Comparison of ENCODE assay signal across 20 cellular contexts in genomic region chr9:98781588-98782383, GRCh38. TPM values are rescaled to one million over a fixed set of nuclear protein-coding genes. Genes with fewer than 3 reads are reported as not detected.
DNase-seq lines count a peak whose midpoint lies in the region; ATAC-seq, FAIRE-seq and TF ChIP-seq lines count a peak whose summit lies in the region.
"Had no signal": no experiment of that assay in that cellular context is flagged by ENCODE, and none has a peak within 500 bp of the region (broad histone marks: within the 10 kb centered on the region; RNA-seq: fewer than 3 reads in every experiment).

No MANE protein-coding gene starts in this region.

- peak overlapping the region; percentile 63 for H3K4me2 ChIP-seq in A549
- H3K4me2 ChIP-seq: KMS-11, SK-N-SH had no signal

- DNase-seq in A549 (ENCODE audit: low read depth in 1 of 2, low spot score in 1 of 2) (peak; percentile 67 to 77), LoVo (ENCODE audit: low spot score) (peak; percentile 92), mucosa of gallbladder (ENCODE audit: low spot score) (peak; percentile 81), NCI-H1105 treated with DMSO at 0.1 percent for 48 hours (lab: John Stamatoyannopoulos, UW) (no peak), NAMALWA (ENCODE audit: low spot score) (no peak), NCI-H1105 (lab: John Stamatoyannopoulos, UW) (no peak)
- DNase-seq in central memory CD8-positive, alpha-beta T cell (ENCODE audit: low spot score in 2 of 2) = no peak
- no peak for DNase-seq in CD4-positive, alpha-beta T cell
- DNase-seq: activated CD4-positive, alpha-beta memory T cell treated with anti-CD3 and anti-CD28 coated beads, Interleukin-2, amount 10 ng/mL, durations not matched to agents 7 days and 5 days; amygdala; cortex of kidney; NCI-H146; occipital lobe; SK-N-SH; stimulated activated naive B cell treated with anti-CD40 and anti-IgM and Interleukin-4, amounts not matched to agents 10 μg/mL and 1 μg/mL and 100 μg/mL, for 72 hours; uterus had no signal

- peak; percentile 56 to 80; a peak in 3 of 6 replicates for ATAC-seq in A549
- ATAC-seq in central memory CD8-positive, alpha-beta T cell (replicated peaks; ENCODE audit: extremely low read depth, poor library complexity, severe bottlenecking) = no peak
- no peak for ATAC-seq in CD4-positive, alpha-beta T cell (ENCODE audit: poor library complexity)
- ATAC-seq: activated T-helper 17 cell treated with anti-CD3 and anti-CD28 coated beads, Interleukin-2, amount 50 U/mL, for 72 hours; stimulated activated naive B cell treated with anti-CD40 and anti-IgM and Interleukin-4, amounts not matched to agents 10 μg/mL and 1 μg/mL and 100 μg/mL, for 72 hours had no signal

- H3K27me3 ChIP-seq in CD4-positive, alpha-beta T cell (ENCODE audit: control insufficient read depth, insufficient read depth, low read length) = no peaks in the 10 kb centered on the region
- H3K27me3 ChIP-seq: uterus had no signal

- no peak for TF ChIP-seq CTCF in A549 (IDR thresholded peaks at IDR 0.05)
- TF ChIP-seq CTCF in CD4-positive, alpha-beta T cell (IDR thresholded peaks at IDR 0.05) = no peak

- H3K4me1 Mint-ChIP-seq in central memory CD8-positive, alpha-beta T cell = peaks cover 5% of the 10 kb centered on the region
- H3K4me1 Mint-ChIP-seq in CD4-positive, alpha-beta T cell (ENCODE audit: low read depth) = no peaks in the 10 kb centered on the region
- H3K4me1 Mint-ChIP-seq: activated CD4-positive, alpha-beta memory T cell treated with anti-CD3 and anti-CD28 coated beads, Interleukin-2, amount 10 ng/mL, durations not matched to agents 7 days and 5 days; activated T-helper 17 cell treated with anti-CD3 and anti-CD28 coated beads, Interleukin-2, amount 50 U/mL, for 72 hours; mesothelial cell of epicardium; stimulated activated naive B cell treated with anti-CD40 and anti-IgM and Interleukin-4, amounts not matched to agents 10 μg/mL and 1 μg/mL and 100 μg/mL, for 72 hours had no signal

- H3K9me3 Mint-ChIP-seq in central memory CD8-positive, alpha-beta T cell = no peaks in the 10 kb centered on the region
- H3K9me3 Mint-ChIP-seq in CD4-positive, alpha-beta T cell = no peaks in the 10 kb centered on the region
- H3K9me3 Mint-ChIP-seq: activated CD4-positive, alpha-beta memory T cell treated with anti-CD3 and anti-CD28 coated beads, Interleukin-2, amount 10 ng/mL, durations not matched to agents 7 days and 5 days; activated T-helper 17 cell treated with anti-CD3 and anti-CD28 coated beads, Interleukin-2, amount 50 U/mL, for 72 hours; mesothelial cell of epicardium; stimulated activated naive B cell treated with anti-CD40 and anti-IgM and Interleukin-4, amounts not matched to agents 10 μg/mL and 1 μg/mL and 100 μg/mL, for 72 hours had no signal

- peak overlapping the region; percentile 63 for H3K27ac Mint-ChIP-seq in central memory CD8-positive, alpha-beta T cell (ENCODE audit: low read depth)
- H3K27ac Mint-ChIP-seq in CD4-positive, alpha-beta T cell = no peak overlapping the region
- H3K27ac Mint-ChIP-seq: activated CD4-positive, alpha-beta memory T cell treated with anti-CD3 and anti-CD28 coated beads, Interleukin-2, amount 10 ng/mL, durations not matched to agents 7 days and 5 days; activated T-helper 17 cell treated with anti-CD3 and anti-CD28 coated beads, Interleukin-2, amount 50 U/mL, for 72 hours; mesothelial cell of epicardium; stimulated activated naive B cell treated with anti-CD40 and anti-IgM and Interleukin-4, amounts not matched to agents 10 μg/mL and 1 μg/mL and 100 μg/mL, for 72 hours had no signal

- WGBS in A549 (ENCODE audit: missing lambda C conversion rate) = 48% methylated on average over 11 of the region's 11 CpGs

- no peak for FAIRE-seq in A549 (lab: Jason Lieb, UNC)
- FAIRE-seq: G401.6 had no signal

- no peak for TF ChIP-seq RAD21 in A549 (conservative IDR thresholded peaks at IDR 0.05 in 1 of 2, IDR thresholded peaks at IDR 0.05 in 1 of 2)

- no peak for TF ChIP-seq EP300 in A549 (IDR thresholded peaks at IDR 0.05)

- H3K4me3 ChIP-seq in A549 = no peak overlapping the region
- H3K4me3 ChIP-seq: uterus had no signal

- intact Hi-C loops in CD4-positive, alpha-beta T cell (cut with DNase I, micrococcal nuclease) = no loop called here

- H3K4me3 Mint-ChIP-seq in central memory CD8-positive, alpha-beta T cell = no peak overlapping the region
- H3K4me3 Mint-ChIP-seq in CD4-positive, alpha-beta T cell = no peak overlapping the region
- H3K4me3 Mint-ChIP-seq: activated CD4-positive, alpha-beta memory T cell treated with anti-CD3 and anti-CD28 coated beads, Interleukin-2, amount 10 ng/mL, durations not matched to agents 7 days and 5 days; activated T-helper 17 cell treated with anti-CD3 and anti-CD28 coated beads, Interleukin-2, amount 50 U/mL, for 72 hours; mesothelial cell of epicardium; stimulated activated naive B cell treated with anti-CD40 and anti-IgM and Interleukin-4, amounts not matched to agents 10 μg/mL and 1 μg/mL and 100 μg/mL, for 72 hours had no signal

- H3K9me3 ChIP-seq in A549 = no peaks in the 10 kb centered on the region
- H3K9me3 ChIP-seq in CD4-positive, alpha-beta T cell (ENCODE audit: control insufficient read depth, low read length) = no peaks in the 10 kb centered on the region
- H3K9me3 ChIP-seq: SK-N-SH, uterus had no signal

- TF ChIP-seq POLR2A in A549 (IDR thresholded peaks at IDR 0.05; ENCODE audit: low read length) = no peak

- peaks cover 7% of the 10 kb centered on the region for H3K36me3 Mint-ChIP-seq in central memory CD8-positive, alpha-beta T cell (ENCODE audit: insufficient read depth)
- peaks cover 38% of the 10 kb centered on the region for H3K36me3 Mint-ChIP-seq in CD4-positive, alpha-beta T cell (ENCODE audit: low read depth)

- peaks cover 22% of the 10 kb centered on the region for H3K4me1 ChIP-seq in A549
- H3K4me1 ChIP-seq: uterus had no signal

- no peaks in the 10 kb centered on the region for H3K27me3 Mint-ChIP-seq in central memory CD8-positive, alpha-beta T cell
- no peaks in the 10 kb centered on the region for H3K27me3 Mint-ChIP-seq in CD4-positive, alpha-beta T cell
- H3K27me3 Mint-ChIP-seq: activated CD4-positive, alpha-beta memory T cell treated with anti-CD3 and anti-CD28 coated beads, Interleukin-2, amount 10 ng/mL, durations not matched to agents 7 days and 5 days; activated T-helper 17 cell treated with anti-CD3 and anti-CD28 coated beads, Interleukin-2, amount 50 U/mL, for 72 hours; stimulated activated naive B cell treated with anti-CD40 and anti-IgM and Interleukin-4, amounts not matched to agents 10 μg/mL and 1 μg/mL and 100 μg/mL, for 72 hours had no signal

- peak overlapping the region; percentile 49 to 55; a peak in 4 of 6 replicates for H3K27ac ChIP-seq in A549
- no peak overlapping the region for H3K27ac ChIP-seq in CD4-positive, alpha-beta T cell (ENCODE audit: low read depth, low read length)
- H3K27ac ChIP-seq: KMS-11, uterus had no signal

- CTCF ChIA-PET in A549 (lab: Yijun Ruan, JAX) = interaction anchor here (1.0 to 10.5 kb wide), 5 partner anchors 7 to 465 kb away, joined by 3 to 146 read pairs (median 12); partner anchors contain the start of gene ANKS6
- CTCF ChIA-PET in CD4-positive, alpha-beta T cell (lab: Charles Lee) = no interaction called here

- POLR2A ChIA-PET in A549 (lab: Yijun Ruan, JAX) = no interaction called here
- POLR2A ChIA-PET in CD4-positive, alpha-beta T cell (lab: Charles Lee) = no interaction called here

TF ChIP-seq in A549, 52 proteins besides CTCF, POLR2A, EP300 and RAD21:
- no peak for TF ChIP-seq RFX5 (IDR thresholded peaks at IDR 0.05)
- no peak for TF ChIP-seq ESRRA (IDR thresholded peaks at IDR 0.05; ENCODE audit: borderline replicate concordance, low read length)
- TF ChIP-seq FOXS1 (CRISPR knock-in tag; IDR thresholded peaks at IDR 0.05) = no peak

RNA-seq across cellular contexts. Expression of gene ANKS6, which starts 14.6 kb away (rescaled TPM):
- polyA plus RNA-seq in A549 (2011; rRNA removed) = 15.2 and 17.7 TPM in 2 replicates
- polyA plus RNA-seq in A549 (2012; cell fraction: cytosol; rRNA removed) = 38.5 and 39.6 TPM in 2 replicates
- polyA plus RNA-seq in A549 (2012; cell fraction: nucleus; rRNA removed) = 58.3 and 75.1 TPM in 2 replicates
- 14.4 to 16.3 TPM (median 14.7 TPM) in 3 replicates for polyA plus RNA-seq in A549 (2017; fragmentation: RNase III; extraction: RNeasy Plus Mini Kit Qiagen cat#74134 plus additional on column Dnase treatment)
- 15.6 and 21.6 TPM in 2 replicates for polyA minus RNA-seq in A549 (2011; rRNA and poly(A)+ RNA removed)
- total RNA-seq in mucosa of gallbladder = 22.6 TPM
- total RNA-seq in CD4-positive, alpha-beta T cell = 10 to 100 TPM; 11.8 to 12.2 TPM

RNA-seq across cellular contexts. Expression of gene GALNT12, which starts 25.7 kb away (rescaled TPM):
- polyA plus RNA-seq in A549 (2011; rRNA removed) (7.3 and 7.7 TPM in 2 replicates), A549 (2017; fragmentation: RNase III; extraction: RNeasy Plus Mini Kit Qiagen cat#74134 plus additional on column Dnase treatment) (2.6 to 3.2 TPM (median 3.0 TPM) in 3 replicates)
- 1.9 and 2.2 TPM in 2 replicates for polyA plus RNA-seq in A549 (2012; cell fraction: cytosol; rRNA removed)
- polyA plus RNA-seq in A549 (2012; cell fraction: nucleus; rRNA removed) = 4.3 and 5.3 TPM in 2 replicates
- polyA minus RNA-seq in A549 (2011; rRNA and poly(A)+ RNA removed) = 3.3 and 3.4 TPM in 2 replicates
- total RNA-seq in mucosa of gallbladder = 28.6 TPM
- 10 to 100 TPM in 1 of 2 experiments, 1 to 10 TPM in 1; 8.7 to 11.5 TPM for total RNA-seq in CD4-positive, alpha-beta T cell

Comparison
In these comparisons a context has a peak if more than half of its experiments do, and no peak if none do; other contexts are left out.
1. ATAC-seq: peak in A549 (2 of 2); none in central memory CD8-positive, alpha-beta T cell (single experiment) and CD4-positive, alpha-beta T cell (single experiment).
2. DNase-seq: peak in A549 (2 of 2), LoVo (single experiment) and mucosa of gallbladder (single experiment); none in central memory CD8-positive, alpha-beta T cell (0 of 2), NCI-H1105 treated with DMSO at 0.1 percent for 48 hours (single experiment), NAMALWA (single experiment), NCI-H1105 (single experiment) and CD4-positive, alpha-beta T cell (0 of 10).